Comparison of ENCODE assay signal across 9 cellular contexts in the genomic region with DNA sequence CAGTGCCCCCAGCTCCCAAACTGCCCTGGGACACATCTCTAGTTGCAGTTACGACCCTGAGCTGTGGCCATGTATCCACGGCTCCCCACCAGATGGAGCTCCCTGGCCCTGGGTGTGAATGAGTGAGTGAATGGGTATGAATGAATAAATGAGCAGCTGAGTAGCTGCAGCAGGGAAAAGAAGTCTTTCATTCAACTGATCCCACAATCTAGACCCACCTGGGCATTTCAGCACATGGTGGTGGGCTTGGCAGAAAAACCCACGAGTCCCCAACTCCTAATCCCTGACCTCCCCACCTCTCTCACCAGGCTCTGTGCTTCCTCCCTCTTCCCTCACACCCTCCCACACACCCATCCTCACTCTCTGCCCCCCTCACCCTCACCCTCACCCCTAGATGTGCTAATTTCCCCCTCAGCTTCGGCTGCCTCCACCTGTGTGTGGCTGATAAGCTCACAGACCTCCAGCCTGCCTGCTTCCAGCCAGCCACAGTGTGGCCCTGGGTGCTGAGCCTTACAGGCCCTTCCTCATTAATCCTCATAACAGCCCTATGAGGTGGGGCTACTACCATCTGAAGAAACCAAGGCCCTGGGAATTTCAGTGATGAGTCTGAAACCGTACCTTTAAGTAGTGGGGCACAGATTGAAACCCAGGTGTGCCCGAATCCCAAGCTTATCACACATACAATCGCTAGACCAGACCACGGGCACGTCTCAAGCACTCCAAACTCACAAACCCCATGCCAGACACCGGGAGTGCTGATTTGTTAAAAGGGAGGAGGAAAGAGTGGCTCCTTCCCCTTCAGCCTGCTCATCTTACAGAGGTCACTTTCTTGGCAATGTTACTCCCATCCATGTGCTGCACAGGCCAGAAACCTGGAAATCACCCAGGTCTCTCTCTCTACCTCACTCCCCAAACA. TPM values are rescaled to one million over a fixed set of nuclear protein-coding genes. Genes with fewer than 3 reads are reported as not detected.
DNase-seq lines count a peak whose midpoint lies in the region; ATAC-seq and TF ChIP-seq lines count a peak whose summit lies in the region.
"Had no signal": no experiment of that assay in that cellular context is flagged by ENCODE, and none has a peak within 500 bp of the region (broad histone marks: within the 10 kb centered on the region; RNA-seq: fewer than 3 reads in every experiment).

No MANE protein-coding gene starts in this region.

- H3K36me3 Mint-ChIP-seq in nephron progenitor cell (ENCODE audit: low read depth), result peaks cover 10% of the 10 kb centered on the region

- H4K20me1 ChIP-seq in DOHH2 (ENCODE audit: control insufficient read depth, insufficient read depth, low read depth, low read length), result no peaks in the 10 kb centered on the region

- peaks cover 26% of the 10 kb centered on the region for H3K79me2 ChIP-seq in DOHH2 (ENCODE audit: control insufficient read depth, low read length)

- no peak overlapping the region for H3K27ac ChIP-seq in DOHH2 (ENCODE audit: low read depth, low read length)
- no peak overlapping the region for H3K27ac ChIP-seq in colonic mucosa

- peaks cover 52% of the 10 kb centered on the region for H3K4me1 Mint-ChIP-seq in nephron progenitor cell

- no peaks in the 10 kb centered on the region for H3K27me3 ChIP-seq in DOHH2 (ENCODE audit: control insufficient read depth, low read length)
- no peaks in the 10 kb centered on the region for H3K27me3 ChIP-seq in colonic mucosa

- no peak overlapping the region for H3K4me2 ChIP-seq in DOHH2 (ENCODE audit: low read length)

- H3K36me3 ChIP-seq in DOHH2 (ENCODE audit: control insufficient read depth, low read length) (peaks cover 13% of the 10 kb centered on the region), colonic mucosa (no peaks in the 10 kb centered on the region)

- ATAC-seq in HG02610 (IDR thresholded peaks at IDR 0.05; ENCODE audit: unreplicated experiment), result no peak

- H3K4me3 ChIP-seq in DOHH2 (ENCODE audit: low read length) (no peak overlapping the region), colonic mucosa (no peak overlapping the region)

- peak; percentile 57 for TF ChIP-seq CTCF in DOHH2 (IDR thresholded peaks at IDR 0.05; ENCODE audit: low read depth, low read length, poor library complexity, severe bottlenecking)
- TF ChIP-seq CTCF in colonic mucosa (IDR thresholded peaks at IDR 0.05), result no peak
- no peak for TF ChIP-seq CTCF in nephron progenitor cell (IDR thresholded peaks at IDR 0.05)

- no peak overlapping the region for H3K4me3 Mint-ChIP-seq in nephron progenitor cell

- no peaks in the 10 kb centered on the region for H3K9me2 ChIP-seq in DOHH2 (replicated peaks; ENCODE audit: control insufficient read depth, low read length)

- no peaks in the 10 kb centered on the region for H3F3A ChIP-seq in DOHH2 (ENCODE audit: control insufficient read depth, insufficient read depth)

- H3K4me1 ChIP-seq in DOHH2 (ENCODE audit: control insufficient read depth, low read length), result peaks cover 20% of the 10 kb centered on the region
- H3K4me1 ChIP-seq in colonic mucosa, result peaks cover 8% of the 10 kb centered on the region

- intact Hi-C loops in colonic mucosa (cut with DNase I), result no loop called here

- peak overlapping the region; percentile 75 for H3K27ac Mint-ChIP-seq in nephron progenitor cell
- H3K27ac Mint-ChIP-seq: progenitor cell of endocrine pancreas had no signal

- DNase-seq in LHCN-M2 (ENCODE audit: low read depth), result peak; percentile 48
- DNase-seq in colonic mucosa, result peak; percentile 34
- no peak for DNase-seq in nephron progenitor cell
- no peak for DNase-seq in effector CD8-positive, alpha-beta T cell (lab: John Stamatoyannopoulos, UW)
- no peak for DNase-seq in SHP77 treated with DMSO at 0.1 percent for 48 hours (lab: John Stamatoyannopoulos, UW)
- no peak for DNase-seq in activated CD4-positive, alpha-beta T cell treated with anti-CD3 and anti-CD28 coated beads for 4 hours

- H3K27me3 Mint-ChIP-seq in nephron progenitor cell (ENCODE audit: low read depth, poor library complexity), result peaks cover 12% of the 10 kb centered on the region
- H3K27me3 Mint-ChIP-seq: progenitor cell of endocrine pancreas had no signal

- no peak overlapping the region for H3K9ac ChIP-seq in colonic mucosa (ENCODE audit: low read depth in 2 of 2, low read length in 2 of 2)

- no peaks in the 10 kb centered on the region for H3K9me3 Mint-ChIP-seq in nephron progenitor cell

- H3K9me3 ChIP-seq in DOHH2 (ENCODE audit: control insufficient read depth, insufficient read depth, low read length) (no peaks in the 10 kb centered on the region), colonic mucosa (no peaks in the 10 kb centered on the region)

RNA-seq across cellular contexts. Expression of a gene that starts 2.2 kb away (rescaled TPM):
- total RNA-seq in LHCN-M2 (2014; rRNA removed), result 211 and 226 TPM in 2 replicates
- polyA plus RNA-seq in LHCN-M2 (2012), result 591 TPM
- 100 to 1,000 TPM in 1 of 2 donors, 10 to 100 TPM in 1; 94.4 to 105 TPM for total RNA-seq in colonic mucosa

RNA-seq across cellular contexts. Expression of a gene that starts 30.2 kb away (rescaled TPM):
- total RNA-seq in LHCN-M2 (2014; rRNA removed), result 215 and 254 TPM in 2 replicates
- 311 TPM for polyA plus RNA-seq in LHCN-M2 (2012)
- total RNA-seq in colonic mucosa, result 10 to 100 TPM in 1 of 2 donors, 1 to 10 TPM in 1; 4.5 to 88.6 TPM

RNA-seq across cellular contexts. Expression of a gene that starts 50.1 kb away (rescaled TPM):
- total RNA-seq in LHCN-M2 (2014; rRNA removed), result 0.13 TPM in 1 of 2 replicates, not detected in the other
- 0.13 TPM for polyA plus RNA-seq in LHCN-M2 (2012)
- 1 to 10 TPM in 1 of 2 donors, under 1 TPM in 1; 0.64 to 1.1 TPM for total RNA-seq in colonic mucosa

Comparison
In these comparisons a context has a peak if more than half of its experiments do, and no peak if none do; other contexts are left out.
1. DNase-seq: peak in LHCN-M2 (single experiment) and colonic mucosa (single experiment); none in nephron progenitor cell (single experiment), effector CD8-positive, alpha-beta T cell (single experiment), SHP77 treated with DMSO at 0.1 percent for 48 hours (single experiment) and activated CD4-positive, alpha-beta T cell treated with anti-CD3 and anti-CD28 coated beads for 4 hours (0 of 2).